ENCODE assay signal across 17 cellular contexts in genomic region chr5:95838001-95838520, GRCh38. TPM values are rescaled to one million over a fixed set of nuclear protein-coding genes. Genes with fewer than 3 reads are reported as not detected.
DNase-seq lines count a peak whose midpoint lies in the region; ATAC-seq and TF ChIP-seq lines count a peak whose summit lies in the region.
"Had no signal": no experiment of that assay in that cellular context is flagged by ENCODE, and none has a peak within 500 bp of the region (broad histone marks: within the 10 kb centered on the region; RNA-seq: fewer than 3 reads in every experiment).

No MANE protein-coding gene starts in this region.

- no peak overlapping the region for H3K27ac ChIP-seq in PC-3 (ENCODE audit: low read length)
- H3K27ac ChIP-seq: brain microvascular endothelial cell, parathyroid adenoma had no signal

- H3K4me3 ChIP-seq in PC-3 (ENCODE audit: low read length): no peak overlapping the region
- H3K4me3 ChIP-seq: spleen, transverse colon had no signal

- H3K4me1 ChIP-seq in PC-3 (ENCODE audit: insufficient read depth, low read length): peaks cover 16% of the 10 kb centered on the region

- intact Hi-C loops in activated CD8-positive, alpha-beta T cell treated with anti-CD3 and anti-CD28 coated beads for 36 hours (cut with micrococcal nuclease): loop anchor here (5.0 kb wide), 1 partner anchor 176 kb away; no protein-coding TSS in a partner anchor
- intact Hi-C loops in activated B cell treated with CpG ODN at 0.5 μM for 24 hours (cut with micrococcal nuclease) (no loop called here), head of caudate nucleus (cut with DNase I) (loop anchor here (10.0 kb wide), 1 partner anchor 283 kb away; the partner anchor contains the start of genes ARSK and SKIC3), posterior vena cava (cut with DNase I) (no loop called here), PC-3 (cut with micrococcal nuclease) (no loop called here)

- no peaks in the 10 kb centered on the region for H3K36me3 ChIP-seq in PC-3 (ENCODE audit: low read depth, low read length)
- H3K36me3 ChIP-seq: brain microvascular endothelial cell, spleen, transverse colon had no signal

- H3K9me3 ChIP-seq in PC-3 (ENCODE audit: low read length): no peaks in the 10 kb centered on the region
- H3K9me3 ChIP-seq: spleen, transverse colon had no signal

- no peak overlapping the region for H3K4me3 Mint-ChIP-seq in activated CD8-positive, alpha-beta T cell treated with anti-CD3 and anti-CD28 coated beads for 36 hours
- H3K4me3 Mint-ChIP-seq in activated CD8-positive, alpha-beta T cell treated with anti-CD3 and anti-CD28 coated beads, Interleukin-2, amount 10 ng/mL, durations not matched to agents 7 days and 5 days: no peak overlapping the region
- H3K4me3 Mint-ChIP-seq in activated B cell treated with CpG ODN at 0.5 μM for 24 hours (no peak overlapping the region), progenitor cell of endocrine pancreas (ENCODE audit: low read depth) (no peak overlapping the region)
- H3K4me3 Mint-ChIP-seq: activated naive CD4-positive, alpha-beta T cell treated with anti-CD3 and anti-CD28 coated beads for 36 hours; HFFc6 had no signal

- peak overlapping the region; percentile 19 for H3K27ac Mint-ChIP-seq in activated CD8-positive, alpha-beta T cell treated with anti-CD3 and anti-CD28 coated beads for 36 hours
- H3K27ac Mint-ChIP-seq in activated CD8-positive, alpha-beta T cell treated with anti-CD3 and anti-CD28 coated beads, Interleukin-2, amount 10 ng/mL, durations not matched to agents 7 days and 5 days: no peak overlapping the region
- peak overlapping the region; percentile 67 for H3K27ac Mint-ChIP-seq in activated B cell treated with CpG ODN at 0.5 μM for 24 hours
- H3K27ac Mint-ChIP-seq in progenitor cell of endocrine pancreas: no peak overlapping the region
- H3K27ac Mint-ChIP-seq: activated naive CD4-positive, alpha-beta T cell treated with anti-CD3 and anti-CD28 coated beads for 36 hours; HFFc6 had no signal

- CTCF ChIA-PET in activated CD8-positive, alpha-beta T cell treated with anti-CD3 and anti-CD28 coated beads for 36 hours (lab: Charles Lee): interaction anchor here (1.0 to 25.0 kb wide), 5 partner anchors 8 to 174 kb away, joined by 3 to 628 read pairs (median 3); partner anchors contain the start of gene GLRX
- CTCF ChIA-PET in activated CD8-positive, alpha-beta T cell treated with anti-CD3 and anti-CD28 coated beads, Interleukin-2, amount 10 ng/mL, durations not matched to agents 7 days and 5 days (lab: Charles Lee): interaction anchor here (0.8 to 22.7 kb wide), 10 partner anchors 10 to 194 kb away, joined by 3 to 536 read pairs (median 4); partner anchors contain the start of genes GLRX and RFESD
- CTCF ChIA-PET in activated B cell treated with CpG ODN at 0.5 μM for 24 hours (lab: Charles Lee) (interaction anchor here (1.4 to 17.6 kb wide), 2 partner anchors 54 to 59 kb away, joined by 5 to 389 read pairs; no protein-coding TSS in a partner anchor), PC-3 (lab: Charles Lee) (no interaction called here)

- H3K27me3 Mint-ChIP-seq in activated CD8-positive, alpha-beta T cell treated with anti-CD3 and anti-CD28 coated beads for 36 hours: no peaks in the 10 kb centered on the region
- H3K27me3 Mint-ChIP-seq in activated CD8-positive, alpha-beta T cell treated with anti-CD3 and anti-CD28 coated beads, Interleukin-2, amount 10 ng/mL, durations not matched to agents 7 days and 5 days (ENCODE audit: low read depth): no peaks in the 10 kb centered on the region
- H3K27me3 Mint-ChIP-seq in activated B cell treated with CpG ODN at 0.5 μM for 24 hours (no peaks in the 10 kb centered on the region), progenitor cell of endocrine pancreas (peaks cover 4% of the 10 kb centered on the region)

- no peaks in the 10 kb centered on the region for H3K79me2 ChIP-seq in PC-3 (ENCODE audit: low read length)
- H3K79me2 ChIP-seq: parathyroid adenoma had no signal

- H3K9me3 Mint-ChIP-seq in activated CD8-positive, alpha-beta T cell treated with anti-CD3 and anti-CD28 coated beads for 36 hours: no peaks in the 10 kb centered on the region
- no peaks in the 10 kb centered on the region for H3K9me3 Mint-ChIP-seq in activated CD8-positive, alpha-beta T cell treated with anti-CD3 and anti-CD28 coated beads, Interleukin-2, amount 10 ng/mL, durations not matched to agents 7 days and 5 days (ENCODE audit: insufficient read depth)
- H3K9me3 Mint-ChIP-seq in activated B cell treated with CpG ODN at 0.5 μM for 24 hours: no peaks in the 10 kb centered on the region
- no peaks in the 10 kb centered on the region for H3K9me3 Mint-ChIP-seq in progenitor cell of endocrine pancreas (ENCODE audit: low read depth)
- H3K9me3 Mint-ChIP-seq: activated naive CD4-positive, alpha-beta T cell treated with anti-CD3 and anti-CD28 coated beads for 36 hours; HFFc6 had no signal

- H3K9ac ChIP-seq in PC-3 (ENCODE audit: low read length): no peak overlapping the region
- H3K9ac ChIP-seq: parathyroid adenoma had no signal

- BruUV-seq in PC-3 (replicated peaks; lab: Mats Ljungman, UMichigan): no TSS peak

- H3K9me2 ChIP-seq in PC-3 (replicated peaks; ENCODE audit: low read length): no peaks in the 10 kb centered on the region

- no peak overlapping the region for H2AFZ ChIP-seq in PC-3 (ENCODE audit: low read length)
- H2AFZ ChIP-seq: parathyroid adenoma had no signal

- DNase-seq in activated CD8-positive, alpha-beta T cell treated with anti-CD3 and anti-CD28 coated beads for 36 hours: no peak
- no peak for DNase-seq in activated CD8-positive, alpha-beta T cell treated with anti-CD3 and anti-CD28 coated beads, Interleukin-2, amount 10 ng/mL, durations not matched to agents 7 days and 5 days
- no peak for DNase-seq in activated B cell treated with CpG ODN at 0.5 μM for 24 hours
- DNase-seq in head of caudate nucleus: peak in 39 of 42 donors; percentile 28 to 89 (median 66)
- DNase-seq in posterior vena cava (ENCODE audit: low spot score): peak; percentile 41
- DNase-seq in PC-3: no peak
- DNase-seq in progenitor cell of endocrine pancreas (ENCODE audit: low spot score, unreplicated experiment): no peak
- DNase-seq: activated naive CD4-positive, alpha-beta T cell treated with anti-CD3 and anti-CD28 coated beads for 36 hours; brain microvascular endothelial cell; HFFc6; NCI-H526 treated with DMSO at 0.1 percent for 48 hours; SIG-M5; spleen; T-helper 2 cell; transverse colon had no signal

- no peaks in the 10 kb centered on the region for H3K27me3 ChIP-seq in PC-3 (ENCODE audit: low read length)
- H3K27me3 ChIP-seq: brain microvascular endothelial cell, spleen, transverse colon had no signal

- no peak for TF ChIP-seq CTCF in activated CD8-positive, alpha-beta T cell treated with anti-CD3 and anti-CD28 coated beads for 36 hours (IDR thresholded peaks at IDR 0.05)
- no peak for TF ChIP-seq CTCF in activated B cell treated with CpG ODN at 0.5 μM for 24 hours (IDR thresholded peaks at IDR 0.05)
- TF ChIP-seq CTCF in PC-3 (conservative IDR thresholded peaks at IDR 0.05; ENCODE audit: low read depth, low read length): no peak
- TF ChIP-seq CTCF in progenitor cell of endocrine pancreas (IDR thresholded peaks at IDR 0.05; ENCODE audit: unreplicated experiment): no peak

- H4K20me1 ChIP-seq in PC-3 (ENCODE audit: low read length): no peaks in the 10 kb centered on the region

- ATAC-seq in activated CD8-positive, alpha-beta T cell treated with anti-CD3 and anti-CD28 coated beads for 36 hours: no peak
- no peak for ATAC-seq in activated CD8-positive, alpha-beta T cell treated with anti-CD3 and anti-CD28 coated beads, Interleukin-2, amount 10 ng/mL, durations not matched to agents 7 days and 5 days
- ATAC-seq in activated B cell treated with CpG ODN at 0.5 μM for 24 hours (ENCODE audit: low read depth) (no peak), PC-3 (no peak), HG02571 (IDR thresholded peaks at IDR 0.05; ENCODE audit: unreplicated experiment) (no peak)

- no peak overlapping the region for H3K4me2 ChIP-seq in PC-3 (ENCODE audit: low read length)

- peaks cover 46% of the 10 kb centered on the region for H3K4me1 Mint-ChIP-seq in activated CD8-positive, alpha-beta T cell treated with anti-CD3 and anti-CD28 coated beads for 36 hours (ENCODE audit: low read depth)
- H3K4me1 Mint-ChIP-seq in activated CD8-positive, alpha-beta T cell treated with anti-CD3 and anti-CD28 coated beads, Interleukin-2, amount 10 ng/mL, durations not matched to agents 7 days and 5 days (ENCODE audit: low read depth): peaks cover 67% of the 10 kb centered on the region
- H3K4me1 Mint-ChIP-seq in activated B cell treated with CpG ODN at 0.5 μM for 24 hours: peaks cover 61% of the 10 kb centered on the region
- peaks cover 8% of the 10 kb centered on the region for H3K4me1 Mint-ChIP-seq in progenitor cell of endocrine pancreas (ENCODE audit: low read depth)

- POLR2A ChIA-PET in activated CD8-positive, alpha-beta T cell treated with anti-CD3 and anti-CD28 coated beads for 36 hours (lab: Charles Lee): interaction anchor here (1.4 kb wide), 1 partner anchor 191 kb away, joined by 3 read pairs; no protein-coding TSS in a partner anchor
- POLR2A ChIA-PET in activated CD8-positive, alpha-beta T cell treated with anti-CD3 and anti-CD28 coated beads, Interleukin-2, amount 10 ng/mL, durations not matched to agents 7 days and 5 days (lab: Charles Lee): no interaction called here
- POLR2A ChIA-PET in activated B cell treated with CpG ODN at 0.5 μM for 24 hours (lab: Charles Lee): interaction anchor here (9.0 kb wide), 1 partner anchor 17 kb away, joined by 233 read pairs; the partner anchor contains the start of gene GLRX
- POLR2A ChIA-PET in PC-3 (lab: Charles Lee; ENCODE audit: unreplicated experiment): no interaction called here

- H3F3A ChIP-seq in PC-3 (ENCODE audit: low read length, unreplicated experiment): no peaks in the 10 kb centered on the region

- H3K36me3 Mint-ChIP-seq in activated CD8-positive, alpha-beta T cell treated with anti-CD3 and anti-CD28 coated beads for 36 hours (ENCODE audit: low read depth): no peaks in the 10 kb centered on the region
- H3K36me3 Mint-ChIP-seq in activated CD8-positive, alpha-beta T cell treated with anti-CD3 and anti-CD28 coated beads, Interleukin-2, amount 10 ng/mL, durations not matched to agents 7 days and 5 days (ENCODE audit: low read depth): no peaks in the 10 kb centered on the region
- H3K36me3 Mint-ChIP-seq in activated B cell treated with CpG ODN at 0.5 μM for 24 hours (ENCODE audit: low read depth) (no peaks in the 10 kb centered on the region), progenitor cell of endocrine pancreas (ENCODE audit: insufficient read depth) (no peaks in the 10 kb centered on the region)

RNA-seq across cellular contexts. Expression of gene GLRX, which starts 15.5 kb away (rescaled TPM):
- 10 to 100 TPM; 28.4 to 32.6 TPM for total RNA-seq in activated CD8-positive, alpha-beta T cell treated with anti-CD3 and anti-CD28 coated beads for 36 hours
- total RNA-seq in activated CD8-positive, alpha-beta T cell treated with anti-CD3 and anti-CD28 coated beads, Interleukin-2, amount 10 ng/mL, durations not matched to agents 7 days and 5 days: 10 to 100 TPM; 65.4 to 67.4 TPM
- total RNA-seq in activated B cell treated with CpG ODN at 0.5 μM for 24 hours (55.4 and 60.2 TPM in 2 replicates), posterior vena cava (10 to 100 TPM; 31.0 to 52.5 TPM), PC-3 (2014; rRNA removed) (24.6 and 27.4 TPM in 2 replicates), progenitor cell of endocrine pancreas (11.6 and 12.7 TPM in 2 replicates)

Comparison
In these comparisons a context has a peak if more than half of its experiments do, and no peak if none do; other contexts are left out.
1. H3K27ac Mint-ChIP-seq: peak in activated CD8-positive, alpha-beta T cell treated with anti-CD3 and anti-CD28 coated beads for 36 hours (single experiment) and activated B cell treated with CpG ODN at 0.5 μM for 24 hours (single experiment); none in activated CD8-positive, alpha-beta T cell treated with anti-CD3 and anti-CD28 coated beads, Interleukin-2, amount 10 ng/mL, durations not matched to agents 7 days and 5 days (single experiment) and progenitor cell of endocrine pancreas (single experiment).
2. POLR2A ChIA-PET loops: an anchor here in activated CD8-positive, alpha-beta T cell treated with anti-CD3 and anti-CD28 coated beads for 36 hours (1.4 kb wide) and activated B cell treated with CpG ODN at 0.5 μM for 24 hours (9.0 kb wide); none called in activated CD8-positive, alpha-beta T cell treated with anti-CD3 and anti-CD28 coated beads, Interleukin-2, amount 10 ng/mL, durations not matched to agents 7 days and 5 days and PC-3.
3. DNase-seq: peak in head of caudate nucleus (39 of 42) and posterior vena cava (single experiment); none in activated CD8-positive, alpha-beta T cell treated with anti-CD3 and anti-CD28 coated beads for 36 hours (single experiment), activated CD8-positive, alpha-beta T cell treated with anti-CD3 and anti-CD28 coated beads, Interleukin-2, amount 10 ng/mL, durations not matched to agents 7 days and 5 days (single experiment), activated B cell treated with CpG ODN at 0.5 μM for 24 hours (single experiment), PC-3 (single experiment) and progenitor cell of endocrine pancreas (single experiment).
4. intact Hi-C loops: an anchor here in activated CD8-positive, alpha-beta T cell treated with anti-CD3 and anti-CD28 coated beads for 36 hours (5.0 kb wide) and head of caudate nucleus (10.0 kb wide); none called in activated B cell treated with CpG ODN at 0.5 μM for 24 hours, posterior vena cava and PC-3.